ENCODE assay signal across 24 cellular contexts in genomic region chr3:176302271-176302670, GRCh38.
DNase-seq lines count a peak whose midpoint lies in the region; ATAC-seq, FAIRE-seq and TF ChIP-seq lines count a peak whose summit lies in the region.
"Had no signal": no experiment of that assay in that cellular context is flagged by ENCODE, and none has a peak within 500 bp of the region (broad histone marks: within the 10 kb centered on the region; RNA-seq: fewer than 3 reads in every experiment).

No MANE protein-coding gene starts in this region.

- H3K56ac ChIP-seq in H9 (ENCODE audit: insufficient read length, low read depth, low read length): no peak overlapping the region

- ATAC-seq in K562: no peak
- no peak for ATAC-seq in GM21528 (IDR thresholded peaks at IDR 0.05; ENCODE audit: low FRiP score, unreplicated experiment)
- ATAC-seq in GM18502 (IDR thresholded peaks at IDR 0.05; ENCODE audit: poor library complexity, unreplicated experiment): no peak
- ATAC-seq: A549 had no signal

- H3K4me1 ChIP-seq in H9 (ENCODE audit: insufficient read depth, low read length): no peaks in the 10 kb centered on the region; the same call in 1 of the 2 replicates
- H3K4me1 ChIP-seq in K562 (replicated peaks in 1 of 2; ENCODE audit: control insufficient read depth in 2 of 2, insufficient read depth in 2 of 2, low read length in 2 of 2): no peaks in the 10 kb centered on the region
- H3K4me1 ChIP-seq: A549; BE2C; BLaER1 treated with 17β-estradiol and CSF1 and Interleukin-3, amounts not matched to agents 10 nM and 100 nM; HAP-1 had no signal

- H3K79me2 ChIP-seq in H9 (ENCODE audit: insufficient read depth, low read length): peaks cover 5% of the 10 kb centered on the region; the same call in 1 of the 2 replicates
- no peaks in the 10 kb centered on the region for H3K79me2 ChIP-seq in K562 (ENCODE audit: control insufficient read depth, insufficient read depth, low read length)

- no peaks in the 10 kb centered on the region for H3K23me2 ChIP-seq in H9 (ENCODE audit: insufficient read length, low read depth, low read length, poor library complexity, severe bottlenecking)

- H3K18ac ChIP-seq in H9 (ENCODE audit: insufficient read length, low read depth, low read length): no peak overlapping the region

- H3K4me3 Mint-ChIP-seq in H9: no peak overlapping the region
- H3K4me3 Mint-ChIP-seq: CD14-positive monocyte; CD4-positive, alpha-beta T cell; CD8-positive, alpha-beta memory T cell had no signal

- DNase-seq in Daoy (ENCODE audit: low read depth) (peak; percentile 3), H9 (no peak), M059J (ENCODE audit: low read depth) (peak; percentile 38), K562 (ENCODE audit: extremely low read depth in 1 of 4, low spot score in 3 of 4) (no peak), NCI-H2227 treated with DMSO at 0.1 percent for 48 hours (lab: John Stamatoyannopoulos, UW) (no peak)
- DNase-seq: 8988T; ACHN; AML-193; BE2C; CD4-positive, alpha-beta T cell; CD8-positive, alpha-beta memory T cell; DMS 273 treated with DMSO at 0.1 percent for 48 hours; DMS53; DMS79 treated with DMSO at 0.1 percent for 48 hours had no signal

- no peak for TF ChIP-seq RAD21 in K562 (CRISPR knock-in tag; conservative IDR thresholded peaks at IDR 0.05 in 1 of 2, IDR thresholded peaks at IDR 0.05 in 1 of 2)

- no peak overlapping the region for H2BK120ac ChIP-seq in H9 (ENCODE audit: low read depth, low read length, poor library complexity, severe bottlenecking)

- WGBS in H9 (ENCODE audit: extremely low coverage, insufficient read length, low lambda C conversion rate): no CpG with 5 or more reads among the region's 2 CpGs
- WGBS in K562 (ENCODE audit: insufficient coverage, low coverage, missing lambda C conversion rate): 4% methylated on average over 2 of the region's 2 CpGs

- H3K4ac ChIP-seq in H9 (ENCODE audit: low read depth, low read length): no peak overlapping the region

- H3K36me3 Mint-ChIP-seq in H9 (ENCODE audit: insufficient read depth in 1 of 3, low read depth in 3 of 3): peaks cover 2 to 8% (median 7%) of the 10 kb centered on the region in 3 experiments; a peak in 4 of 7 replicates
- H3K36me3 Mint-ChIP-seq: CD14-positive monocyte; CD8-positive, alpha-beta memory T cell had no signal

- H3K27me3 ChIP-seq in H9 (ENCODE audit: insufficient read depth, low read length): no peaks in the 10 kb centered on the region
- H3K27me3 ChIP-seq in K562 (ENCODE audit: control insufficient read depth in 2 of 2, insufficient read depth in 2 of 2, low read length in 2 of 2): no peaks in the 10 kb centered on the region
- H3K27me3 ChIP-seq: BE2C; BLaER1 treated with 17β-estradiol and CSF1 and Interleukin-3, amounts not matched to agents 10 nM and 100 nM had no signal

- no peak overlapping the region for H2BK20ac ChIP-seq in H9 (ENCODE audit: low read depth, low read length, poor library complexity, severe bottlenecking)

- H3K4me3 ChIP-seq in K562: no peak overlapping the region
- H3K4me3 ChIP-seq: A549; BLaER1 treated with 17β-estradiol and CSF1 and Interleukin-3, amounts not matched to agents 10 nM and 100 nM; HAP-1 had no signal

- no peak overlapping the region for H2AK5ac ChIP-seq in H9 (ENCODE audit: insufficient read length, low read length)

- H4K91ac ChIP-seq in H9 (ENCODE audit: insufficient read length, low read depth, low read length): no peak overlapping the region

- no peak overlapping the region for H3K23ac ChIP-seq in H9 (ENCODE audit: insufficient read length, low read depth, low read length)

- H3K36me3 ChIP-seq in K562 (ENCODE audit: control insufficient read depth, insufficient read depth, low read length): no peaks in the 10 kb centered on the region
- H3K36me3 ChIP-seq: BE2C; BLaER1 treated with 17β-estradiol and CSF1 and Interleukin-3, amounts not matched to agents 10 nM and 100 nM; HAP-1 had no signal

- H2BK12ac ChIP-seq in H9 (ENCODE audit: insufficient read length, low read depth, low read length): no peak overlapping the region

- no peaks in the 10 kb centered on the region for H3K9me3 ChIP-seq in H9 (ENCODE audit: control insufficient read depth, low read depth, low read length)
- no peaks in the 10 kb centered on the region for H3K9me3 ChIP-seq in K562 (replicated peaks; ENCODE audit: control insufficient read depth, insufficient read depth, low read depth, low read length)
- H3K9me3 ChIP-seq: A549; BE2C; BLaER1 treated with 17β-estradiol and CSF1 and Interleukin-3, amounts not matched to agents 10 nM and 100 nM; HAP-1 had no signal

- H4K20me1 ChIP-seq in H9 (ENCODE audit: control insufficient read depth, insufficient read depth, insufficient read length) (no peaks in the 10 kb centered on the region), K562 (replicated peaks; ENCODE audit: control insufficient read depth, insufficient read depth, low read length) (no peaks in the 10 kb centered on the region)
- H4K20me1 ChIP-seq: BLaER1 treated with 17β-estradiol and CSF1 and Interleukin-3, amounts not matched to agents 10 nM and 100 nM had no signal

- TF ChIP-seq EP300 in K562 (IDR thresholded peaks at IDR 0.05; ENCODE audit: low read length): no peak

- peaks cover 34 to 36% of the 10 kb centered on the region in 2 experiments for H3K4me1 Mint-ChIP-seq in H9
- H3K4me1 Mint-ChIP-seq: CD14-positive monocyte; CD8-positive, alpha-beta memory T cell had no signal

- peak overlapping the region in 2 of 3 experiments; percentile 45 to 56; a peak in 3 of 7 replicates for H3K27ac Mint-ChIP-seq in H9
- H3K27ac Mint-ChIP-seq: CD14-positive monocyte; CD4-positive, alpha-beta T cell; CD8-positive, alpha-beta memory T cell had no signal

- no peak overlapping the region for H4K8ac ChIP-seq in H9 (replicated peaks; ENCODE audit: insufficient read length, low read depth, low read length)

- CTCF ChIA-PET in K562 (lab: Yijun Ruan, JAX; ENCODE audit: low intra/inter-chr PET ratio): no interaction called here

- TF ChIP-seq CTCF in H9 (conservative IDR thresholded peaks at IDR 0.05): no peak
- TF ChIP-seq CTCF in K562 (IDR thresholded peaks at IDR 0.05 in 2 of 3, conservative IDR thresholded peaks at IDR 0.05 in 1 of 3; ENCODE audit: insufficient read depth in 2 of 3, low read depth in 1 of 3, low read length in 3 of 3): no peak

- no peaks in the 10 kb centered on the region for H3K79me1 ChIP-seq in H9 (ENCODE audit: insufficient read depth, low read depth, low read length, poor library complexity, severe bottlenecking)

- no peak for FAIRE-seq in K562 (lab: Jason Lieb, UNC)
- FAIRE-seq: A549, D721Med, G401.6, GM12892, GM19239 had no signal

- no peak overlapping the region for H2BK5ac ChIP-seq in H9 (ENCODE audit: insufficient read length, low read length)

- no peak overlapping the region for H2BK15ac ChIP-seq in H9 (ENCODE audit: low read depth, low read length)

- H3K27ac ChIP-seq in H9 (ENCODE audit: insufficient read length, low read depth, low read length) (no peak overlapping the region), K562 (ENCODE audit: extremely low read depth, low read depth, low read length) (no peak overlapping the region)
- H3K27ac ChIP-seq: A549; BLaER1 treated with 17β-estradiol and CSF1 and Interleukin-3, amounts not matched to agents 10 nM and 100 nM had no signal

- POLR2A ChIA-PET in K562 (lab: Yijun Ruan, JAX): no interaction called here

- H4K5ac ChIP-seq in H9 (ENCODE audit: insufficient read length, low read depth, low read length): no peak overlapping the region

- H3K4me2 ChIP-seq in H9 (ENCODE audit: insufficient read depth, insufficient read length, low read length): no peak overlapping the region
- H3K4me2 ChIP-seq in K562 (ENCODE audit: insufficient read depth, low read length): no peak overlapping the region
- H3K4me2 ChIP-seq: A549; BLaER1 treated with 17β-estradiol and CSF1 and Interleukin-3, amounts not matched to agents 10 nM and 100 nM had no signal

- no peak overlapping the region for H3T11ph ChIP-seq in H9 (ENCODE audit: low read length)

- H3K9me1 ChIP-seq in K562 (ENCODE audit: control insufficient read depth, insufficient read depth, low read length): no peaks in the 10 kb centered on the region

- H2AFZ ChIP-seq in H9 (ENCODE audit: low read length) (no peak overlapping the region), K562 (ENCODE audit: low read depth, low read length) (no peak overlapping the region)

- no peaks in the 10 kb centered on the region for H3K27me3 Mint-ChIP-seq in H9 (ENCODE audit: low read depth)
- H3K27me3 Mint-ChIP-seq: CD4-positive, alpha-beta T cell; CD8-positive, alpha-beta memory T cell had no signal

- TF ChIP-seq POLR2A in K562 (conservative IDR thresholded peaks at IDR 0.05): no peak

- H3K9me3 Mint-ChIP-seq in H9: no peaks in the 10 kb centered on the region

- no peak overlapping the region for H3K9ac ChIP-seq in H9 (ENCODE audit: extremely low read depth, insufficient read length, low read length)
- no peak overlapping the region for H3K9ac ChIP-seq in K562 (ENCODE audit: insufficient read depth in 1 of 2, low read depth in 2 of 2, low read length in 2 of 2)
- H3K9ac ChIP-seq: BLaER1 treated with 17β-estradiol and CSF1 and Interleukin-3, amounts not matched to agents 10 nM and 100 nM had no signal

- in situ Hi-C loops in K562 (cut with MboI): no loop called here

- intact Hi-C loops in K562 (cut with micrococcal nuclease): no loop called here

- no TSS peak for BruUV-seq in K562 (replicated peaks; lab: Mats Ljungman, UMichigan)

- H3K14ac ChIP-seq in H9 (ENCODE audit: insufficient read depth, low read length): no peak overlapping the region

TF ChIP-seq in K562, 482 proteins besides CTCF, POLR2A, EP300 and RAD21 (continues in another document):
- peak; percentile 60 for TF ChIP-seq CEBPB (tag; IDR thresholded peaks at IDR 0.05)
- TF ChIP-seq UBTF (IDR thresholded peaks at IDR 0.05; ENCODE audit: borderline replicate concordance in 1 of 2, low read depth in 2 of 2, low read length in 2 of 2): no peak

Comparison
In these comparisons a context has a peak if more than half of its experiments do, and no peak if none do; other contexts are left out.
1. DNase-seq: peak in Daoy (single experiment) and M059J (single experiment); none in H9 (single experiment), K562 (0 of 4) and NCI-H2227 treated with DMSO at 0.1 percent for 48 hours (single experiment).